15 cellular contexts compared by ENCODE assay signal in the genomic region with DNA sequence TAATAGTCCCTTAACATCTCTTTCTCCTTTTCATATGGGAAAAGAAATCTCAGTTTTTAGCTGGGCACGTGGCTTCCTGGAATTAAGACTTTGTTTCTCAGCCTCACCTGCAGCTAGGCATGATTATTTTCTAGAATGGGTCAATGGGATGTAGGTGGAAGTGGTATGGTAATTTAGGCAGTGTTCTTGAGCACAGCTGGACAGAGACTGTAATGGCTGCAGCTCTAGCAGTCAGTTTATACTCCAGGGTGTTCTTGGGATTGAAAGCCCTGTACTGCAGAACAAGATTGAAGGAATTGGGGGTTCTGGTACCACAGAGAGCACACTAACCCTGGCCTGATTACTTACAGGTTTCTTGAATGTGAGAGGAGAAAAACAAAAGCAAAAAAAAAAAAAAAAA.
DNase-seq lines count a peak whose midpoint lies in the region; ATAC-seq and TF ChIP-seq lines count a peak whose summit lies in the region.
"Had no signal": no experiment of that assay in that cellular context is flagged by ENCODE, and none has a peak within 500 bp of the region (broad histone marks: within the 10 kb centered on the region; RNA-seq: fewer than 3 reads in every experiment).

No MANE protein-coding gene starts in this region.

- H3K4me1 Mint-ChIP-seq in GM23338 (peaks cover 61% of the 10 kb centered on the region), neural crest cell (peaks cover 81% of the 10 kb centered on the region)
- peaks cover 11% of the 10 kb centered on the region for H3K4me1 Mint-ChIP-seq in stimulated activated memory B cell treated with anti-CD40 and anti-IgM and Interleukin-4, amounts not matched to agents 10 μg/mL and 1 μg/mL and 100 μg/mL, for 72 hours

- peaks cover 2% of the 10 kb centered on the region for H3K27me3 Mint-ChIP-seq in GM23338 (ENCODE audit: insufficient read depth, low read depth, poor library complexity)
- H3K27me3 Mint-ChIP-seq in neural crest cell (ENCODE audit: low read depth), result no peaks in the 10 kb centered on the region
- H3K27me3 Mint-ChIP-seq in stimulated activated memory B cell treated with anti-CD40 and anti-IgM and Interleukin-4, amounts not matched to agents 10 μg/mL and 1 μg/mL and 100 μg/mL, for 72 hours, result no peaks in the 10 kb centered on the region
- H3K27me3 Mint-ChIP-seq: B cell had no signal

- H3K4me3 Mint-ChIP-seq in GM23338, result no peak overlapping the region
- peak overlapping the region; percentile 2 for H3K4me3 Mint-ChIP-seq in neural crest cell
- no peak overlapping the region for H3K4me3 Mint-ChIP-seq in stimulated activated memory B cell treated with anti-CD40 and anti-IgM and Interleukin-4, amounts not matched to agents 10 μg/mL and 1 μg/mL and 100 μg/mL, for 72 hours
- H3K4me3 Mint-ChIP-seq: B cell; CD8-positive, alpha-beta T cell; H9 had no signal

- ATAC-seq in GM23338, result no peak
- no peak for ATAC-seq in stimulated activated memory B cell treated with anti-CD40 and anti-IgM and Interleukin-4, amounts not matched to agents 10 μg/mL and 1 μg/mL and 100 μg/mL, for 72 hours
- no peak for ATAC-seq in GM19467 (IDR thresholded peaks at IDR 0.05; ENCODE audit: unreplicated experiment)
- ATAC-seq: CD8-positive, alpha-beta T cell had no signal

- no peaks in the 10 kb centered on the region for H3K79me2 ChIP-seq in GM23338 (replicated peaks; ENCODE audit: insufficient read depth)

- H2AFZ ChIP-seq in GM23338, result 0 out of 2 replicates have a peak overlapping the region, but pooled peaks have one; percentile 67

- no peak overlapping the region for H3K27ac Mint-ChIP-seq in GM23338
- no peak overlapping the region for H3K27ac Mint-ChIP-seq in neural crest cell (ENCODE audit: unreplicated experiment)
- no peak overlapping the region for H3K27ac Mint-ChIP-seq in stimulated activated memory B cell treated with anti-CD40 and anti-IgM and Interleukin-4, amounts not matched to agents 10 μg/mL and 1 μg/mL and 100 μg/mL, for 72 hours
- H3K27ac Mint-ChIP-seq: B cell; CD8-positive, alpha-beta T cell; H9 had no signal

- H3K4me1 ChIP-seq in GM23338 (ENCODE audit: insufficient read depth), result peaks cover 44% of the 10 kb centered on the region
- H3K4me1 ChIP-seq: BLaER1 treated with 17β-estradiol and CSF1 and Interleukin-3, amounts not matched to agents 10 nM and 100 nM had no signal

- H3K9me2 ChIP-seq in GM23338 (ENCODE audit: insufficient read depth), result peaks cover 17% of the 10 kb centered on the region; the same call in 1 of the 2 replicates

- no peaks in the 10 kb centered on the region; the same call in 1 of the 2 replicates for H3K36me3 ChIP-seq in GM23338 (ENCODE audit: insufficient read depth)
- no peaks in the 10 kb centered on the region for H3K36me3 ChIP-seq in WERI-Rb-1
- H3K36me3 ChIP-seq: BLaER1 treated with 17β-estradiol and CSF1 and Interleukin-3, amounts not matched to agents 10 nM and 100 nM had no signal

- TF ChIP-seq CTCF in GM23338 (conservative IDR thresholded peaks at IDR 0.05; ENCODE audit: low read depth in 2 of 2) (no peak), WERI-Rb-1 (IDR thresholded peaks at IDR 0.05; ENCODE audit: low read depth, low read length) (no peak), neural crest cell (conservative IDR thresholded peaks at IDR 0.05) (no peak)

- no peak overlapping the region for H3K27ac ChIP-seq in GM23338 (ENCODE audit: low read depth)
- peak overlapping the region; percentile 82 for H3K27ac ChIP-seq in WERI-Rb-1
- H3K27ac ChIP-seq: BLaER1 treated with 17β-estradiol and CSF1 and Interleukin-3, amounts not matched to agents 10 nM and 100 nM had no signal

- H3K4me2 ChIP-seq in GM23338, result no peak overlapping the region
- H3K4me2 ChIP-seq: BLaER1 treated with 17β-estradiol and CSF1 and Interleukin-3, amounts not matched to agents 10 nM and 100 nM had no signal

- no peaks in the 10 kb centered on the region for H4K20me1 ChIP-seq in GM23338 (replicated peaks; ENCODE audit: insufficient read depth)
- H4K20me1 ChIP-seq: BLaER1 treated with 17β-estradiol and CSF1 and Interleukin-3, amounts not matched to agents 10 nM and 100 nM had no signal

- no peaks in the 10 kb centered on the region for H3K9me3 ChIP-seq in WERI-Rb-1 (ENCODE audit: severe bottlenecking)

- H3K9me3 Mint-ChIP-seq in GM23338 (no peaks in the 10 kb centered on the region), neural crest cell (peaks cover 8% of the 10 kb centered on the region)
- peaks cover 2% of the 10 kb centered on the region for H3K9me3 Mint-ChIP-seq in stimulated activated memory B cell treated with anti-CD40 and anti-IgM and Interleukin-4, amounts not matched to agents 10 μg/mL and 1 μg/mL and 100 μg/mL, for 72 hours
- H3K9me3 Mint-ChIP-seq: CD8-positive, alpha-beta T cell; H9 had no signal

- DNase-seq in GM23338 (ENCODE audit: low spot score) (no peak), NCI-H69 (lab: John Stamatoyannopoulos, UW) (peak; percentile 49), WERI-Rb-1 (no peak), neural crest cell (ENCODE audit: low read depth, low spot score) (no peak), RPMI8226 (no peak)
- DNase-seq: CD8-positive, alpha-beta T cell; DMS 273 treated with DMSO at 0.1 percent for 48 hours; DMS53; DND-41; EL; H9 had no signal

- H3F3A ChIP-seq in GM23338 (replicated peaks; ENCODE audit: low read depth), result no peaks in the 10 kb centered on the region

- peaks cover 10% of the 10 kb centered on the region for H3K36me3 Mint-ChIP-seq in GM23338 (ENCODE audit: low read depth)
- H3K36me3 Mint-ChIP-seq in neural crest cell (ENCODE audit: low read depth), result no peaks in the 10 kb centered on the region
- no peaks in the 10 kb centered on the region for H3K36me3 Mint-ChIP-seq in stimulated activated memory B cell treated with anti-CD40 and anti-IgM and Interleukin-4, amounts not matched to agents 10 μg/mL and 1 μg/mL and 100 μg/mL, for 72 hours
- H3K36me3 Mint-ChIP-seq: CD8-positive, alpha-beta T cell had no signal

- H3K4me3 ChIP-seq in GM23338 (no peak overlapping the region), WERI-Rb-1 (ENCODE audit: low read depth, low read length) (no peak overlapping the region)
- H3K4me3 ChIP-seq: BLaER1 treated with 17β-estradiol and CSF1 and Interleukin-3, amounts not matched to agents 10 nM and 100 nM had no signal

- H3K27me3 ChIP-seq in GM23338 (ENCODE audit: insufficient read depth) (no peaks in the 10 kb centered on the region), WERI-Rb-1 (ENCODE audit: insufficient read depth, low read depth, severe bottlenecking) (no peaks in the 10 kb centered on the region)
- H3K27me3 ChIP-seq: BLaER1 treated with 17β-estradiol and CSF1 and Interleukin-3, amounts not matched to agents 10 nM and 100 nM had no signal

TF ChIP-seq in GM23338, 12 proteins besides CTCF, POLR2A, EP300 and RAD21 (continues in another document):
- TF ChIP-seq ZNF114 (CRISPR knock-in tag; IDR thresholded peaks at IDR 0.05) (no peak), EZH2phosphoT487 (IDR thresholded peaks at IDR 0.05; ENCODE audit: unreplicated experiment) (no peak), CREB1 (CRISPR knock-in tag; IDR thresholded peaks at IDR 0.05; ENCODE audit: low read depth) (no peak), ZNF331 (CRISPR knock-in tag; IDR thresholded peaks at IDR 0.05; ENCODE audit: low read depth) (no peak), JUNB (IDR thresholded peaks at IDR 0.05; ENCODE audit: unreplicated experiment) (no peak), POLR2AphosphoS5 (IDR thresholded peaks at IDR 0.05; ENCODE audit: low read depth) (no peak), EZH2 (IDR thresholded peaks at IDR 0.05; ENCODE audit: low read depth, unreplicated experiment) (no peak), STAT1 (IDR thresholded peaks at IDR 0.05; ENCODE audit: unreplicated experiment) (no peak)
- TF ChIP-seq, protein P1, sequence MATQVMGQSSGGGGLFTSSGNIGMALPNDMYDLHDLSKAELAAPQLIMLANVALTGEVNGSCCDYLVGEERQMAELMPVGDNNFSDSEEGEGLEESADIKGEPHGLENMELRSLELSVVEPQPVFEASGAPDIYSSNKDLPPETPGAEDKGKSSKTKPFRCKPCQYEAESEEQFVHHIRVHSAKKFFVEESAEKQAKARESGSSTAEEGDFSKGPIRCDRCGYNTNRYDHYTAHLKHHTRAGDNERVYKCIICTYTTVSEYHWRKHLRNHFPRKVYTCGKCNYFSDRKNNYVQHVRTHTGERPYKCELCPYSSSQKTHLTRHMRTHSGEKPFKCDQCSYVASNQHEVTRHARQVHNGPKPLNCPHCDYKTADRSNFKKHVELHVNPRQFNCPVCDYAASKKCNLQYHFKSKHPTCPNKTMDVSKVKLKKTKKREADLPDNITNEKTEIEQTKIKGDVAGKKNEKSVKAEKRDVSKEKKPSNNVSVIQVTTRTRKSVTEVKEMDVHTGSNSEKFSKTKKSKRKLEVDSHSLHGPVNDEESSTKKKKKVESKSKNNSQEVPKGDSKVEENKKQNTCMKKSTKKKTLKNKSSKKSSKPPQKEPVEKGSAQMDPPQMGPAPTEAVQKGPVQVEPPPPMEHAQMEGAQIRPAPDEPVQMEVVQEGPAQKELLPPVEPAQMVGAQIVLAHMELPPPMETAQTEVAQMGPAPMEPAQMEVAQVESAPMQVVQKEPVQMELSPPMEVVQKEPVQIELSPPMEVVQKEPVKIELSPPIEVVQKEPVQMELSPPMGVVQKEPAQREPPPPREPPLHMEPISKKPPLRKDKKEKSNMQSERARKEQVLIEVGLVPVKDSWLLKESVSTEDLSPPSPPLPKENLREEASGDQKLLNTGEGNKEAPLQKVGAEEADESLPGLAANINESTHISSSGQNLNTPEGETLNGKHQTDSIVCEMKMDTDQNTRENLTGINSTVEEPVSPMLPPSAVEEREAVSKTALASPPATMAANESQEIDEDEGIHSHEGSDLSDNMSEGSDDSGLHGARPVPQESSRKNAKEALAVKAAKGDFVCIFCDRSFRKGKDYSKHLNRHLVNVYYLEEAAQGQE (IDR thresholded peaks at IDR 0.05; ENCODE audit: unreplicated experiment), result no peak
- TF ChIP-seq, protein P2, sequence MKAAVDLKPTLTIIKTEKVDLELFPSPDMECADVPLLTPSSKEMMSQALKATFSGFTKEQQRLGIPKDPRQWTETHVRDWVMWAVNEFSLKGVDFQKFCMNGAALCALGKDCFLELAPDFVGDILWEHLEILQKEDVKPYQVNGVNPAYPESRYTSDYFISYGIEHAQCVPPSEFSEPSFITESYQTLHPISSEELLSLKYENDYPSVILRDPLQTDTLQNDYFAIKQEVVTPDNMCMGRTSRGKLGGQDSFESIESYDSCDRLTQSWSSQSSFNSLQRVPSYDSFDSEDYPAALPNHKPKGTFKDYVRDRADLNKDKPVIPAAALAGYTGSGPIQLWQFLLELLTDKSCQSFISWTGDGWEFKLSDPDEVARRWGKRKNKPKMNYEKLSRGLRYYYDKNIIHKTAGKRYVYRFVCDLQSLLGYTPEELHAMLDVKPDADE (IDR thresholded peaks at IDR 0.05), result no peak
